In genomic region chr6:170243791-170244291, GRCh38 we compare ENCODE assay signal across 11 cellular contexts. TPM values are rescaled to one million over a fixed set of nuclear protein-coding genes. Genes with fewer than 3 reads are reported as not detected.
DNase-seq lines count a peak whose midpoint lies in the region; ATAC-seq, FAIRE-seq and TF ChIP-seq lines count a peak whose summit lies in the region.
"Had no signal": no experiment of that assay in that cellular context is flagged by ENCODE, and none has a peak within 500 bp of the region (broad histone marks: within the 10 kb centered on the region; RNA-seq: fewer than 3 reads in every experiment).

No MANE protein-coding gene starts in this region.

- DNase-seq in NCI-H128 (lab: John Stamatoyannopoulos, UW; ENCODE audit: unreplicated experiment) (peak; percentile 58), SJCRH30 (peak; percentile 91 to 94), right cardiac atrium (peak in 2 of 3 donors; percentile 54 to 63), sigmoid colon (peak; percentile 60), HT-29 (ENCODE audit: low spot score) (no peak), GM12892 (ENCODE audit: insufficient read length) (no peak)
- DNase-seq in effector CD8-positive, alpha-beta T cell (lab: John Stamatoyannopoulos, UW), result no peak
- DNase-seq: upper lobe of left lung had no signal

- H3K4me3 ChIP-seq in SJCRH30, result peak overlapping the region; percentile 35
- H3K4me3 ChIP-seq in right cardiac atrium (ENCODE audit: low read length), result no peak overlapping the region
- H3K4me3 ChIP-seq in sigmoid colon, result no peak overlapping the region
- H3K4me3 ChIP-seq: upper lobe of left lung had no signal

- intact Hi-C loops in right cardiac atrium (cut with DNase I), result no loop called here
- intact Hi-C loops in sigmoid colon (cut with DNase I), result no loop called here

- TF ChIP-seq POLR2A in sigmoid colon (IDR thresholded peaks at IDR 0.05) (no peak), GM12892 (IDR thresholded peaks at IDR 0.05; ENCODE audit: low read depth, low read length) (no peak)

- TF ChIP-seq CTCF in sigmoid colon (IDR thresholded peaks at IDR 0.05), result no peak

- H3K27ac ChIP-seq in SJCRH30 (peak overlapping the region; percentile 66), right cardiac atrium (ENCODE audit: low read length) (no peak overlapping the region), sigmoid colon (no peak overlapping the region)
- H3K27ac ChIP-seq: upper lobe of left lung, VCaP had no signal

- peak; percentile 28 to 52 for ATAC-seq in right cardiac atrium
- no peak for ATAC-seq in HG02981 (IDR thresholded peaks at IDR 0.05; ENCODE audit: unreplicated experiment)
- ATAC-seq: activated T-helper 17 cell treated with anti-CD3 and anti-CD28 coated beads, Interleukin-2, amount 50 U/mL, for 72 hours had no signal

- no peak for FAIRE-seq in GM12892 (lab: Jason Lieb, UNC)

- no peaks in the 10 kb centered on the region for H3K27me3 ChIP-seq in SJCRH30
- H3K27me3 ChIP-seq in right cardiac atrium (ENCODE audit: control insufficient read depth, insufficient read depth), result no peaks in the 10 kb centered on the region
- peaks cover 0 to 10% (median 5%) of the 10 kb centered on the region in 3 donors for H3K27me3 ChIP-seq in sigmoid colon
- H3K27me3 ChIP-seq: upper lobe of left lung had no signal

- TF ChIP-seq EP300 in sigmoid colon (IDR thresholded peaks at IDR 0.05), result no peak

- H3K4me1 ChIP-seq in SJCRH30 (peaks cover 22% of the 10 kb centered on the region), right cardiac atrium (ENCODE audit: control insufficient read depth, insufficient read depth, low read length) (peaks cover 4% of the 10 kb centered on the region), sigmoid colon (peaks cover 0 to 6% (median 0%) of the 10 kb centered on the region in 4 donors)

- H3K36me3 ChIP-seq in SJCRH30, result no peaks in the 10 kb centered on the region
- no peaks in the 10 kb centered on the region for H3K36me3 ChIP-seq in sigmoid colon
- H3K36me3 ChIP-seq: upper lobe of left lung had no signal

- WGBS in right cardiac atrium, result 52% methylated on average over 21 of the region's 21 CpGs
- 50 to 58% methylated on average over 21 of the region's 21 CpGs for WGBS in sigmoid colon, 2 donors

- H3K9me3 ChIP-seq in SJCRH30 (replicated peaks), result no peaks in the 10 kb centered on the region
- no peaks in the 10 kb centered on the region for H3K9me3 ChIP-seq in right cardiac atrium (ENCODE audit: control insufficient read depth, low read length)
- no peaks in the 10 kb centered on the region for H3K9me3 ChIP-seq in sigmoid colon
- H3K9me3 ChIP-seq: upper lobe of left lung had no signal

RNA-seq across cellular contexts. Expression of gene DLL1, which starts 47.0 kb away (rescaled TPM):
- total RNA-seq in SJCRH30 (2014; rRNA removed; shearing (Covaris generic)), result 12.6 and 13.6 TPM in 2 replicates
- 10 to 100 TPM; 23.9 to 29.2 (median 27.0) TPM for total RNA-seq in right cardiac atrium
- 25.8 TPM for polyA plus RNA-seq in right cardiac atrium
- 1 to 10 TPM; 1.1 to 8.4 (median 5.1) TPM for total RNA-seq in sigmoid colon
- 10 to 100 TPM in 1 of 3 donors, 1 to 10 TPM in 2; 3.0 to 13.6 (median 3.5) TPM for polyA plus RNA-seq in sigmoid colon
- total RNA-seq in HT-29 (2014; rRNA removed; shearing (Covaris generic)), result 2.2 and 2.6 TPM in 2 replicates
- 0.17 TPM for polyA plus RNA-seq in GM12892 (2012; ENCODE audit: missing spikeins)

Comparison
In these comparisons a context has a peak if more than half of its experiments do, and no peak if none do; other contexts are left out.
1. DNase-seq: peak in NCI-H128 (single experiment), SJCRH30 (2 of 2), right cardiac atrium (2 of 3) and sigmoid colon (single experiment); none in HT-29 (single experiment), effector CD8-positive, alpha-beta T cell (single experiment) and GM12892 (single experiment).